In the genomic region with DNA sequence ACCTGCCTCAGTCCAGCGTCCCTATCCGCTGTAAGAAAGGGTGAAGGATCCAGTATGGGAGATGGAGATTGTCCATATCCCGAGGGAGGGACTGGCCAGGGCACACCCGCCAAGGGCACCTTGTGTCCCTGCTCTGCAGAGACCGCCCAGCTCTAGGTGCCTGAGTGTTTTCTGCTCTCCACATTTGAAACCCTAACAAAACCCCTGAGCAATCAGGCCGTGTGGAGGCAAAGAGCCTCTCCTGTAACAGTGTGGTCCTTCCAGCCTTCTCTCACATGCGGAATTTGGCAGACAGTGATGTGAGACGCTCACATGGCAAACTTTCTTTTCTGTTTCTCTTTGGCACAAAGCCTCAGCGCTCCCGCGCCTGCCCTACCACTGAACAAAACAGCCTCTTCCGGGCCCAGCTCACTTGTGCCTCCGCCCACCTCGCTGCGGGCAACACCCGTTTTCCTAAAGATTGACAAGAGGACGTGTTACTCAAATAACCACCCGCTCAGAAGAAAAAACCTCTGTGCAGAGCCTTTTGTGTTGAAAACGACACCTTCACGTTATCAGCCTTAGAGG, we compare ENCODE assay signal across 8 cellular contexts.
DNase-seq lines count a peak whose midpoint lies in the region; ATAC-seq, FAIRE-seq and TF ChIP-seq lines count a peak whose summit lies in the region.

No MANE protein-coding gene starts in this region.

- no peaks in the 10 kb centered on the region for H3K79me2 ChIP-seq in HepG2 (ENCODE audit: insufficient read depth, low read length)

- peak overlapping the region; percentile 56 for H3K4me3 Mint-ChIP-seq in activated T-helper 2 cell treated with anti-CD3 and anti-CD28 coated beads, Interferon-gamma antibody, Interleukin-2, Interleukin-4, amounts not matched to agents 10 μg/mL and 5 μg/mL and 100 μg/mL, durations not matched to agents 14 hours and 24 hours and 36 hours (ENCODE audit: low read depth)

- no peak overlapping the region for H3K9ac ChIP-seq in HepG2 (ENCODE audit: insufficient read depth, low read depth, low read length)

- H3K27ac ChIP-seq in HepG2 (ENCODE audit: extremely low read length, insufficient read depth, low read length) (no peak overlapping the region), ovary (no peak overlapping the region)

- in situ Hi-C loops in HepG2 (cut with HindIII; ENCODE audit: extremely low pct_ligation_motif_present, low pct_unique_long_range_greater_than_20kb) = no loop called here

- H3K36me3 ChIP-seq in HepG2 (replicated peaks in 1 of 2; ENCODE audit: control insufficient read depth in 1 of 2, insufficient read depth in 2 of 2, low read length in 2 of 2) = no peaks in the 10 kb centered on the region
- no peaks in the 10 kb centered on the region for H3K36me3 ChIP-seq in ovary

- H3K4me3 ChIP-seq in HepG2 (replicated peaks in 1 of 3; ENCODE audit: insufficient read depth in 1 of 3, low read depth in 2 of 3, low read length in 3 of 3) = no peak overlapping the region; a peak in 1 of 6 replicates
- no peak overlapping the region for H3K4me3 ChIP-seq in ovary

- no peak for TF ChIP-seq RAD21 in HepG2 (CRISPR knock-in tag; IDR thresholded peaks at IDR 0.05)

- peaks cover 0 to 21% of the 10 kb centered on the region in 2 experiments; a peak in 4 of 5 replicates for H3K27me3 ChIP-seq in HepG2 (ENCODE audit: control insufficient read depth in 1 of 2, insufficient read depth in 2 of 2, low read length in 2 of 2)
- H3K27me3 ChIP-seq in ovary = no peaks in the 10 kb centered on the region

- H3K4me1 Mint-ChIP-seq in activated T-helper 2 cell treated with anti-CD3 and anti-CD28 coated beads, Interferon-gamma antibody, Interleukin-2, Interleukin-4, amounts not matched to agents 10 μg/mL and 5 μg/mL and 100 μg/mL, durations not matched to agents 14 hours and 24 hours and 36 hours (ENCODE audit: low read depth) = peaks cover 7% of the 10 kb centered on the region

- TF ChIP-seq POLR2A in HepG2 (IDR thresholded peaks at IDR 0.05; ENCODE audit: insufficient read depth in 1 of 2, low read depth in 2 of 2, low read length in 2 of 2) = no peak
- TF ChIP-seq POLR2A in ovary (IDR thresholded peaks at IDR 0.05) = no peak

- H3K4me1 ChIP-seq in HepG2 (ENCODE audit: insufficient read depth, low read length) = peaks cover 31% of the 10 kb centered on the region
- peaks cover 4% of the 10 kb centered on the region for H3K4me1 ChIP-seq in ovary (ENCODE audit: insufficient read depth)

- POLR2A ChIA-PET in HepG2 (lab: Yijun Ruan, JAX) = no interaction called here

- CTCF ChIA-PET in HepG2 (lab: Yijun Ruan, JAX; ENCODE audit: low intra/inter-chr PET ratio, low total read pairs) = no interaction called here

- peak; percentile 47 for ATAC-seq in HepG2
- no peak for ATAC-seq in HG03095 (IDR thresholded peaks at IDR 0.05; ENCODE audit: unreplicated experiment)

- FAIRE-seq in HepG2 (lab: Jason Lieb, UNC) = no peak

- no peak for TF ChIP-seq EP300 in HepG2 (IDR thresholded peaks at IDR 0.05; ENCODE audit: low read depth in 2 of 2, low read length in 2 of 2)
- TF ChIP-seq EP300 in HepG2 (CRISPR knock-in tag; IDR thresholded peaks at IDR 0.05; ENCODE audit: borderline replicate concordance) = no peak
- no peak for TF ChIP-seq EP300 in ovary (IDR thresholded peaks at IDR 0.05)

- TF ChIP-seq CTCF in HepG2 (CRISPR knock-in tag; IDR thresholded peaks at IDR 0.05) (no peak), ovary (IDR thresholded peaks at IDR 0.05) (no peak)

- no peak overlapping the region for H2AFZ ChIP-seq in HepG2 (ENCODE audit: low read length)

- H3K9me3 ChIP-seq in HepG2 (ENCODE audit: low read length) (no peaks in the 10 kb centered on the region), ovary (no peaks in the 10 kb centered on the region)

- 36% methylated on average over 19 of the region's 20 CpGs for WGBS in HepG2 (ENCODE audit: low lambda C conversion rate)
- 15 to 17% (median 16%) methylated on average over 20 of the region's 20 CpGs for WGBS in ovary, 3 donors

- no TSS peak for BruUV-seq in HepG2 (replicated peaks; lab: Mats Ljungman, UMichigan)

- H3K36me3 Mint-ChIP-seq in activated T-helper 2 cell treated with anti-CD3 and anti-CD28 coated beads, Interferon-gamma antibody, Interleukin-2, Interleukin-4, amounts not matched to agents 10 μg/mL and 5 μg/mL and 100 μg/mL, durations not matched to agents 14 hours and 24 hours and 36 hours (ENCODE audit: low read depth) = no peaks in the 10 kb centered on the region

- H4K20me1 ChIP-seq in HepG2 (ENCODE audit: insufficient read depth, low read length) = 0 out of 2 replicates have a peak, but pooled peaks cover 4% of the 10 kb centered on the region

- DNase-seq in Daoy (ENCODE audit: low read depth) (peak; percentile 83), OCI-M1 (lab: John Stamatoyannopoulos, UW) (peak; percentile 5), HepG2 (ENCODE audit: low spot score) (peak; percentile 17), COLO668 (lab: John Stamatoyannopoulos, UW; ENCODE audit: unreplicated experiment) (no peak), ovary (no peak)
- DNase-seq in activated T-helper 2 cell treated with anti-CD3 and anti-CD28 coated beads, Interferon-gamma antibody, Interleukin-2, Interleukin-4, amounts not matched to agents 10 μg/mL and 5 μg/mL and 100 μg/mL, durations not matched to agents 14 hours and 24 hours and 36 hours (ENCODE audit: low spot score) = peak; percentile 85
- peak; percentile 62 to 81 (median 64) for DNase-seq in stimulated activated CD4-positive, alpha-beta T cell treated with anti-CD3 and anti-CD28 coated beads, TNF-alpha, amount 100 ng/mL, for 24 hours (ENCODE audit: low read depth in 3 of 3)

- peak overlapping the region; percentile 36 for H3K4me2 ChIP-seq in HepG2 (ENCODE audit: low read depth, low read length)

- H3K27me3 Mint-ChIP-seq in activated T-helper 2 cell treated with anti-CD3 and anti-CD28 coated beads, Interferon-gamma antibody, Interleukin-2, Interleukin-4, amounts not matched to agents 10 μg/mL and 5 μg/mL and 100 μg/mL, durations not matched to agents 14 hours and 24 hours and 36 hours (ENCODE audit: low read depth) = no peaks in the 10 kb centered on the region

- peak overlapping the region; percentile 77 for H3K27ac Mint-ChIP-seq in activated T-helper 2 cell treated with anti-CD3 and anti-CD28 coated beads, Interferon-gamma antibody, Interleukin-2, Interleukin-4, amounts not matched to agents 10 μg/mL and 5 μg/mL and 100 μg/mL, durations not matched to agents 14 hours and 24 hours and 36 hours

- no peaks in the 10 kb centered on the region for H3K9me3 Mint-ChIP-seq in activated T-helper 2 cell treated with anti-CD3 and anti-CD28 coated beads, Interferon-gamma antibody, Interleukin-2, Interleukin-4, amounts not matched to agents 10 μg/mL and 5 μg/mL and 100 μg/mL, durations not matched to agents 14 hours and 24 hours and 36 hours

- intact Hi-C loops in activated T-helper 2 cell treated with anti-CD3 and anti-CD28 coated beads, Interferon-gamma antibody, Interleukin-2, Interleukin-4, amounts not matched to agents 10 μg/mL and 5 μg/mL and 100 μg/mL, durations not matched to agents 14 hours and 24 hours and 36 hours (cut with micrococcal nuclease) = no loop called here
- intact Hi-C loops in HepG2 (cut with micrococcal nuclease; ENCODE audit: unreplicated experiment) (no loop called here), ovary (cut with DNase I) (no loop called here)

TF ChIP-seq in HepG2, 621 proteins besides CTCF, POLR2A, EP300 and RAD21 (continues in another document):
- TF ChIP-seq EEA1 (CRISPR knock-in tag; IDR thresholded peaks at IDR 0.05; ENCODE audit: borderline replicate concordance) (no peak), ELF1 (CRISPR knock-in tag; IDR thresholded peaks at IDR 0.05) (peak; percentile 47; the same call in 1 of the 2 replicates)
- TF ChIP-seq, protein P1, sequence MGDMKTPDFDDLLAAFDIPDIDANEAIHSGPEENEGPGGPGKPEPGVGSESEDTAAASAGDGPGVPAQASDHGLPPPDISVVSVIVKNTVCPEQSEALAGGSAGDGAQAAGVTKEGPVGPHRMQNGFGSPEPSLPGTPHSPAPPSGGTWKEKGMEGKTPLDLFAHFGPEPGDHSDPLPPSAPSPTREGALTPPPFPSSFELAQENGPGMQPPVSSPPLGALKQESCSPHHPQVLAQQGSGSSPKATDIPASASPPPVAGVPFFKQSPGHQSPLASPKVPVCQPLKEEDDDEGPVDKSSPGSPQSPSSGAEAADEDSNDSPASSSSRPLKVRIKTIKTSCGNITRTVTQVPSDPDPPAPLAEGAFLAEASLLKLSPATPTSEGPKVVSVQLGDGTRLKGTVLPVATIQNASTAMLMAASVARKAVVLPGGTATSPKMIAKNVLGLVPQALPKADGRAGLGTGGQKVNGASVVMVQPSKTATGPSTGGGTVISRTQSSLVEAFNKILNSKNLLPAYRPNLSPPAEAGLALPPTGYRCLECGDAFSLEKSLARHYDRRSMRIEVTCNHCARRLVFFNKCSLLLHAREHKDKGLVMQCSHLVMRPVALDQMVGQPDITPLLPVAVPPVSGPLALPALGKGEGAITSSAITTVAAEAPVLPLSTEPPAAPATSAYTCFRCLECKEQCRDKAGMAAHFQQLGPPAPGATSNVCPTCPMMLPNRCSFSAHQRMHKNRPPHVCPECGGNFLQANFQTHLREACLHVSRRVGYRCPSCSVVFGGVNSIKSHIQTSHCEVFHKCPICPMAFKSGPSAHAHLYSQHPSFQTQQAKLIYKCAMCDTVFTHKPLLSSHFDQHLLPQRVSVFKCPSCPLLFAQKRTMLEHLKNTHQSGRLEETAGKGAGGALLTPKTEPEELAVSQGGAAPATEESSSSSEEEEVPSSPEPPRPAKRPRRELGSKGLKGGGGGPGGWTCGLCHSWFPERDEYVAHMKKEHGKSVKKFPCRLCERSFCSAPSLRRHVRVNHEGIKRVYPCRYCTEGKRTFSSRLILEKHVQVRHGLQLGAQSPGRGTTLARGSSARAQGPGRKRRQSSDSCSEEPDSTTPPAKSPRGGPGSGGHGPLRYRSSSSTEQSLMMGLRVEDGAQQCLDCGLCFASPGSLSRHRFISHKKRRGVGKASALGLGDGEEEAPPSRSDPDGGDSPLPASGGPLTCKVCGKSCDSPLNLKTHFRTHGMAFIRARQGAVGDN (CRISPR knock-in tag; IDR thresholded peaks at IDR 0.05) = peak; percentile 21; the same call in 1 of the 2 replicates

Comparison
In these comparisons a context has a peak if more than half of its experiments do, and no peak if none do; other contexts are left out.
1. DNase-seq: peak in Daoy (single experiment), OCI-M1 (single experiment), activated T-helper 2 cell treated with anti-CD3 and anti-CD28 coated beads, Interferon-gamma antibody, Interleukin-2, Interleukin-4, amounts not matched to agents 10 μg/mL and 5 μg/mL and 100 μg/mL, durations not matched to agents 14 hours and 24 hours and 36 hours (single experiment), HepG2 (single experiment) and stimulated activated CD4-positive, alpha-beta T cell treated with anti-CD3 and anti-CD28 coated beads, TNF-alpha, amount 100 ng/mL, for 24 hours (3 of 3); none in COLO668 (single experiment) and ovary (0 of 5).